In genomic region chr1:201461193-201461657, GRCh38 we compare ENCODE assay signal across 7 cellular contexts. TPM values are rescaled to one million over a fixed set of nuclear protein-coding genes. Genes with fewer than 3 reads are reported as not detected.
DNase-seq lines count a peak whose midpoint lies in the region; ATAC-seq and TF ChIP-seq lines count a peak whose summit lies in the region.

No MANE protein-coding gene starts in this region.

- H3K4ac ChIP-seq in IMR-90 (ENCODE audit: low read depth, low read length): peak overlapping the region; percentile 97

- in situ Hi-C loops in IMR-90 (cut with MboI; ENCODE audit: low sequenced_read_pairs) (no loop called here), T47D (cut with HindIII; ENCODE audit: low pct_unique_long_range_greater_than_20kb, low sequenced_read_pairs) (no loop called here)

- peak; percentile 50 for ATAC-seq in IMR-90 (ENCODE audit: low read depth)

- peak; percentile 33; the same call in 1 of the 2 replicates for TF ChIP-seq RAD21 in IMR-90 (IDR thresholded peaks at IDR 0.05; ENCODE audit: low read length)

- no peak for TF ChIP-seq CTCF in IMR-90 (conservative IDR thresholded peaks at IDR 0.05; ENCODE audit: low read depth, low read length)

- no peaks in the 10 kb centered on the region for H3K27me3 ChIP-seq in IMR-90 (ENCODE audit: control insufficient read depth, insufficient read depth, low read length)

- peak overlapping the region; percentile 88 for H2BK20ac ChIP-seq in IMR-90 (ENCODE audit: low read depth, low read length)

- H2AK5ac ChIP-seq in IMR-90 (ENCODE audit: low read depth, low read length): peak overlapping the region; percentile 97; the same call in 1 of the 2 replicates

- H2AK9ac ChIP-seq in IMR-90 (replicated peaks; ENCODE audit: low read depth, low read length, poor library complexity): peak overlapping the region; percentile 98

- H3K4me1 ChIP-seq in IMR-90 (ENCODE audit: control insufficient read depth, insufficient read depth, low read length): peaks cover 37% of the 10 kb centered on the region
- H3K4me1 ChIP-seq in urinary bladder (ENCODE audit: insufficient read depth): no peaks in the 10 kb centered on the region

- H3K9me1 ChIP-seq in IMR-90 (ENCODE audit: insufficient read depth, low read length): peaks cover 33% of the 10 kb centered on the region

- DNase-seq in IMR-90 (peak; percentile 98), T47D (ENCODE audit: low read depth in 1 of 2, low spot score in 1 of 2) (peak; percentile 51 to 95), left kidney (ENCODE audit: low read depth, low spot score) (peak; percentile 73), cortex of kidney (lab: John Stamatoyannopoulos, UW) (no peak), NCI-H146 (lab: John Stamatoyannopoulos, UW) (no peak), NCI-H2081 treated with DMSO at 0.1 percent for 48 hours (lab: John Stamatoyannopoulos, UW) (no peak)

- CTCF ChIA-PET in IMR-90 (lab: Yijun Ruan, JAX): interaction anchor here (0.9 to 1.4 kb wide), 4 partner anchors 13 to 434 kb away, joined by 3 to 4 read pairs (median 3); no protein-coding TSS in a partner anchor

- WGBS in IMR-90 (ENCODE audit: extremely low coverage in 2 of 2, insufficient read length in 1 of 2), 2 experiments: 25% methylated on average over 4 of the region's 5 CpGs; no CpG with 5 or more reads in 1 of the 2 experiments
- 65% methylated on average over 5 of the region's 5 CpGs for WGBS in urinary bladder

- peak overlapping the region; percentile 20; the same call in 1 of the 2 replicates for H3K4me2 ChIP-seq in IMR-90 (ENCODE audit: low read depth, low read length)

- peaks cover 21% of the 10 kb centered on the region for H3K36me3 ChIP-seq in IMR-90 (ENCODE audit: control insufficient read depth, insufficient read depth, low read length)
- no peaks in the 10 kb centered on the region for H3K36me3 ChIP-seq in urinary bladder (ENCODE audit: insufficient read depth)

- H2BK5ac ChIP-seq in IMR-90 (ENCODE audit: low read depth, low read length, poor library complexity, severe bottlenecking): peak overlapping the region; percentile 96

- peak overlapping the region; percentile 95 for H4K91ac ChIP-seq in IMR-90 (ENCODE audit: insufficient read depth, low read depth, low read length)

- BruUV-seq in IMR-90 (replicated peaks; lab: Mats Ljungman, UMichigan): no TSS peak

- H3K4me3 ChIP-seq in IMR-90 (ENCODE audit: insufficient read depth, low read depth, low read length) (no peak overlapping the region), urinary bladder (ENCODE audit: low read depth, low read length) (no peak overlapping the region)

- peak overlapping the region; percentile 83; the same call in 2 of the 3 replicates for H2BK15ac ChIP-seq in IMR-90 (ENCODE audit: low read depth, low read length)

- peak overlapping the region; percentile 96 for H3K14ac ChIP-seq in IMR-90 (replicated peaks; ENCODE audit: low read depth, low read length)

- peak overlapping the region; percentile 96; the same call in 1 of the 2 replicates for H3K23ac ChIP-seq in IMR-90 (ENCODE audit: low read depth, low read length)

- no peaks in the 10 kb centered on the region for H3K9me3 ChIP-seq in IMR-90 (ENCODE audit: control insufficient read depth, insufficient read depth, low read length)

- POLR2A ChIA-PET in IMR-90 (lab: Charles Lee; ENCODE audit: unreplicated experiment): interaction anchor here (0.6 to 1.6 kb wide), 3 partner anchors 26 to 390 kb away, joined by 3 to 8 read pairs (median 3); no protein-coding TSS in a partner anchor

- peak overlapping the region; percentile 34 for H4K5ac ChIP-seq in IMR-90 (ENCODE audit: low read depth, low read length)

- H3K27ac ChIP-seq in IMR-90 (ENCODE audit: insufficient read depth, low read length): peak overlapping the region; percentile 83
- H3K27ac ChIP-seq in urinary bladder (ENCODE audit: low read depth): peak overlapping the region; percentile 90

- H2AFZ ChIP-seq in IMR-90 (replicated peaks; ENCODE audit: low read length, poor library complexity): peak overlapping the region; percentile 81

- H4K8ac ChIP-seq in IMR-90 (ENCODE audit: low read depth in 2 of 2, low read length in 2 of 2): peak overlapping the region; percentile 5 to 88; a peak in 3 of 4 replicates

- peak overlapping the region; percentile 89; the same call in 1 of the 2 replicates for H3K56ac ChIP-seq in IMR-90 (ENCODE audit: extremely low read depth, insufficient read depth, low read length)

- peaks cover 35% of the 10 kb centered on the region for H4K20me1 ChIP-seq in IMR-90 (ENCODE audit: insufficient read depth, low read length)

- intact Hi-C loops in IMR-90 (cut with micrococcal nuclease): no loop called here

- peak; percentile 67; the same call in 1 of the 2 replicates for TF ChIP-seq POLR2A in IMR-90 (IDR thresholded peaks at IDR 0.05; ENCODE audit: low read depth, low read length)

- peak overlapping the region; percentile 53 for H3K18ac ChIP-seq in IMR-90 (ENCODE audit: low read depth, low read length)

- peaks cover 13 to 53% of the 10 kb centered on the region in 2 experiments; a peak in 2 of 4 replicates for H3K79me1 ChIP-seq in IMR-90 (ENCODE audit: low read depth in 1 of 2, low read length in 2 of 2)

- peak overlapping the region; percentile 45 for H3K9ac ChIP-seq in IMR-90 (ENCODE audit: low read depth, low read length)

- dilution Hi-C loops in IMR-90 (cut with HindIII; ENCODE audit: low sequenced_read_pairs, unreplicated experiment): no loop called here

- H2BK120ac ChIP-seq in IMR-90 (ENCODE audit: low read depth, low read length): peak overlapping the region; percentile 95

TF ChIP-seq in IMR-90, 13 proteins besides CTCF, POLR2A, EP300 and RAD21:
- TF ChIP-seq USF2 (IDR thresholded peaks at IDR 0.05; ENCODE audit: low read depth, low read length) (no peak; the same call in 1 of the 2 replicates), CHD1 (IDR thresholded peaks at IDR 0.05; ENCODE audit: low read depth, low read length) (0 out of 2 replicates have a peak, but pooled peaks have one; percentile 20), NFE2L2 (IDR thresholded peaks at IDR 0.05; ENCODE audit: low read depth, low read length) (peak; percentile 28; the same call in 1 of the 2 replicates), MXI1 (IDR thresholded peaks at IDR 0.05; ENCODE audit: borderline replicate concordance, low read depth, low read length) (no peak), FOS (IDR thresholded peaks at IDR 0.05; ENCODE audit: low read depth, low read length) (peak; percentile 92), SMC3 (IDR thresholded peaks at IDR 0.05; ENCODE audit: low read depth, low read length) (peak; percentile 22; the same call in 1 of the 2 replicates), BHLHE40 (IDR thresholded peaks at IDR 0.05; ENCODE audit: low read depth, low read length) (no peak), RCOR1 (IDR thresholded peaks at IDR 0.05; ENCODE audit: insufficient replicate concordance, low read length) (no peak), CEBPB (IDR thresholded peaks at IDR 0.05; ENCODE audit: low read depth, low read length) (peak; percentile 87), MAZ (IDR thresholded peaks at IDR 0.05; ENCODE audit: borderline replicate concordance, low read depth, low read length) (peak; percentile 87; the same call in 1 of the 2 replicates), MAFK (IDR thresholded peaks at IDR 0.05; ENCODE audit: low read depth, low read length) (0 out of 2 replicates have a peak, but pooled peaks have one; percentile 7)

RNA-seq across cellular contexts. Expression of gene PHLDA3, which starts 7.8 kb away (rescaled TPM):
- total RNA-seq in IMR-90 (2012; rRNA removed) (41.6 and 44.2 TPM in 2 replicates), urinary bladder (15.2 TPM)
- polyA plus RNA-seq in IMR-90 (2012; rRNA removed) (102 and 122 TPM in 2 replicates), urinary bladder (134 TPM)
- 50.7 and 178 TPM in 2 replicates for polyA plus RNA-seq in IMR-90 (2012; cell fraction: cytosol; rRNA removed)
- polyA plus RNA-seq in IMR-90 (2012; cell fraction: nucleus; rRNA removed; ENCODE audit: low replicate concordance): 49.6 and 125 TPM in 2 replicates

RNA-seq across cellular contexts. Expression of gene TNNI1, which starts 39.7 kb away (rescaled TPM):
- total RNA-seq in IMR-90 (2012; rRNA removed) (not detected in 2 replicates), urinary bladder (21.3 TPM)
- polyA plus RNA-seq in IMR-90 (2012; rRNA removed) (not detected in 2 replicates), urinary bladder (not detected)
- 0.02 TPM in 1 of 2 replicates, not detected in the other for polyA plus RNA-seq in IMR-90 (2012; cell fraction: cytosol; rRNA removed)
- polyA plus RNA-seq in IMR-90 (2012; cell fraction: nucleus; rRNA removed; ENCODE audit: low replicate concordance): 0.20 and 0.45 TPM in 2 replicates

RNA-seq across cellular contexts. Expression of gene CSRP1, which starts 45.7 kb away (rescaled TPM):
- 1,498 and 1,861 TPM in 2 replicates for total RNA-seq in IMR-90 (2012; rRNA removed)
- polyA plus RNA-seq in IMR-90 (2012; rRNA removed): 948 and 1,037 TPM in 2 replicates
- 955 and 1,043 TPM in 2 replicates for polyA plus RNA-seq in IMR-90 (2012; cell fraction: cytosol; rRNA removed)
- polyA plus RNA-seq in IMR-90 (2012; cell fraction: nucleus; rRNA removed; ENCODE audit: low replicate concordance): 737 and 1,227 TPM in 2 replicates
- total RNA-seq in urinary bladder: 719 TPM
- polyA plus RNA-seq in urinary bladder: 4,390 TPM

Comparison
In these comparisons a context has a peak if more than half of its experiments do, and no peak if none do; other contexts are left out.
1. DNase-seq: peak in IMR-90 (single experiment), T47D (2 of 2) and left kidney (single experiment); none in cortex of kidney (single experiment), NCI-H146 (single experiment) and NCI-H2081 treated with DMSO at 0.1 percent for 48 hours (single experiment).
2. RNA of gene TNNI1, which starts 39.7 kb away (total RNA-seq): 21.3 TPM in urinary bladder (single experiment); not detected in IMR-90; every median in the first group is over 10 times any median in the second.